ENCODE assay signal across 29 cellular contexts in genomic region chr4:31125061-31125460, GRCh38.
"Had no signal": no experiment of that assay in that cellular context is flagged by ENCODE, and none has a peak within 500 bp of the region (broad histone marks: within the 10 kb centered on the region; RNA-seq: fewer than 3 reads in every experiment).

No MANE protein-coding gene starts in this region.

- H3K36me3 ChIP-seq: adrenal gland, ascending aorta, brain microvascular endothelial cell, breast epithelium had no signal

- H3K27ac ChIP-seq: adrenal gland, ascending aorta, body of pancreas, brain microvascular endothelial cell, breast epithelium had no signal

- H3K4me1 ChIP-seq: adrenal gland, ascending aorta, body of pancreas, breast epithelium had no signal

- H3K4me3 ChIP-seq: adrenal gland, ascending aorta, body of pancreas, breast epithelium had no signal

- H3K27me3 ChIP-seq: adrenal gland, ascending aorta, body of pancreas, brain microvascular endothelial cell, breast epithelium had no signal

- H3K9me3 ChIP-seq: adrenal gland, ascending aorta, body of pancreas, breast epithelium had no signal

- DNase-seq: activated effector memory CD4-positive, alpha-beta T cell treated with anti-CD3 and anti-CD28 coated beads, Interleukin-2, amount 50 U/mL, for 16 hours; activated effector memory CD4-positive, alpha-beta T cell treated with Interleukin-2 at 50 U/mL for 16 hours; activated gamma-delta T cell; activated gamma-delta T cell treated with Interleukin-2 at 50 U/mL for 16 hours; activated naive CD4-positive, alpha-beta T cell; activated naive CD4-positive, alpha-beta T cell treated with anti-CD3 and anti-CD28 coated beads for 36 hours; activated naive CD4-positive, alpha-beta T cell treated with anti-CD3 and anti-CD28 coated beads, Interleukin-2, amount 10 ng/mL, durations not matched to agents 7 days and 5 days; activated naive CD4-positive, alpha-beta T cell treated with anti-CD3 and anti-CD28 coated beads, Interleukin-2, amount 50 U/mL, for 16 hours; activated naive CD4-positive, alpha-beta T cell treated with Interleukin-2 at 50 U/mL for 16 hours; activated naive CD8-positive, alpha-beta T cell treated with anti-CD3 and anti-CD28 coated beads for 36 hours; activated naive CD8-positive, alpha-beta T cell treated with anti-CD3 and anti-CD28 coated beads, Interleukin-2, amount 10 ng/mL, durations not matched to agents 7 days and 5 days; activated naive CD8-positive, alpha-beta T cell treated with anti-CD3 and anti-CD28 coated beads, Interleukin-2, amount 50 U/mL, for 24 hours; activated T-cell treated with anti-CD3 and anti-CD28 coated beads for 4 hours; activated T-cell treated with anti-CD3 and anti-CD28 coated beads, Interleukin-2, amount 50 U/mL, for 1 hour; activated T-cell treated with anti-CD3 and anti-CD28 coated beads, Interleukin-2, amount 50 U/mL, for 24 hours; activated T-cell treated with anti-CD3 and anti-CD28 coated beads, Interleukin-2, amount 50 U/mL, for 4 hours; activated T-cell treated with anti-CD3 and anti-CD28 coated beads, Interleukin-2, amount 50 U/mL, for 48 hours; activated T-cell treated with anti-CD3 and anti-CD28 coated beads, Interleukin-2, amount 50 U/mL, for 72 hours; adrenal gland; amniotic stem cell; amygdala; aorta; body of pancreas; brain microvascular endothelial cell; caudate nucleus; central memory CD4-positive, alpha-beta T cell; cerebellar nuclear complex had no signal
